18 cellular contexts compared by ENCODE assay signal in the genomic region with DNA sequence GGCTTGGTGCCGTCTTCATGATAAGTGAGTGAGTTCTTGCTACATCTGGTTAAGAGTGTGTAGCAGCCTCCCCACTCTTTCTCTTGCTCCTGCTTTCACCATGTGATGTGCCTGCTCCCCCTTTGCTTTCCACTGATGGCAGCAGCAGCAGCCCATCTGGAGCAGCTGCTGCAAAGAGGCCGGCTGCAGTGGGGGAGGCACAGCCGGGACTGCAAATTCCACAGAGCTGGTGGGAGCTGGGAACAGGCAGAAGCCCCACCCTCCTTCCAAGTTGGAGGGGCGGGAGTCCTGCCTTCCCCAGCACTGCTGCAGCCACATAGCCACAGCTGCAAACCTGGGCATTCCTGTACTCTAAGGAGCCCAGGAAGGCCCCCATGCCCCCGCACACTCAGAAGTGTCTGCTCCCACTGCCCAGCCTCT.
DNase-seq lines count a peak whose midpoint lies in the region; ATAC-seq and TF ChIP-seq lines count a peak whose summit lies in the region.
"Had no signal": no experiment of that assay in that cellular context is flagged by ENCODE, and none has a peak within 500 bp of the region (broad histone marks: within the 10 kb centered on the region; RNA-seq: fewer than 3 reads in every experiment).

No MANE protein-coding gene starts in this region.

- H3K27me3 Mint-ChIP-seq in effector memory CD8-positive, alpha-beta T cell: no peaks in the 10 kb centered on the region
- H3K27me3 Mint-ChIP-seq: dendritic cell treated with granulocyte-macrophage colony-stimulating factor and Interleukin-4, amounts not matched to agents 40 ng/mL and 50 ng/mL, for 4 days had no signal

- H3K27me3 ChIP-seq in right atrium auricular region: no peaks in the 10 kb centered on the region
- no peaks in the 10 kb centered on the region for H3K27me3 ChIP-seq in aorta (ENCODE audit: control insufficient read depth in 1 of 2, insufficient read depth in 2 of 2, low read length in 1 of 2)
- no peaks in the 10 kb centered on the region for H3K27me3 ChIP-seq in ascending aorta

- H3K9me3 Mint-ChIP-seq in effector memory CD8-positive, alpha-beta T cell: no peaks in the 10 kb centered on the region

- ATAC-seq in Right ventricle myocardium inferior (no peak), aorta (ENCODE audit: low FRiP score) (peak; percentile 4)
- ATAC-seq in effector memory CD8-positive, alpha-beta T cell (replicated peaks): no peak
- ATAC-seq: left lobe of liver had no signal

- H3K9me3 ChIP-seq in right atrium auricular region: peaks cover 0 to 9% of the 10 kb centered on the region in 2 donors
- no peaks in the 10 kb centered on the region for H3K9me3 ChIP-seq in aorta (ENCODE audit: control insufficient read depth, low read length)
- peaks cover 0 to 16% of the 10 kb centered on the region in 2 donors for H3K9me3 ChIP-seq in ascending aorta
- H3K9me3 ChIP-seq: prostate gland had no signal

- DNase-seq in Right ventricle myocardium inferior (ENCODE audit: missing footprints) (peak; percentile 41), right atrium auricular region (ENCODE audit: low spot score) (no peak), iPS-NIHi7 (ENCODE audit: extremely low spot score) (peak; percentile 24), aorta (peak in 1 of 2 donors; percentile 67), NCI-H187 treated with DMSO at 0.1 percent for 48 hours (lab: John Stamatoyannopoulos, UW) (no peak), ascending aorta (ENCODE audit: low spot score in 2 of 2) (no peak), kidney tubule cell (ENCODE audit: low spot score) (no peak)
- DNase-seq in effector memory CD8-positive, alpha-beta T cell: no peak
- DNase-seq: activated gamma-delta T cell, EL, erythroblast, HCEC 1CT, hypothalamus, NCI-H1436 treated with DMSO at 0.1 percent for 48 hours, T-helper 9 cell had no signal

- H3K4me3 Mint-ChIP-seq in effector memory CD8-positive, alpha-beta T cell: no peak overlapping the region
- H3K4me3 Mint-ChIP-seq: dendritic cell treated with granulocyte-macrophage colony-stimulating factor and Interleukin-4, amounts not matched to agents 40 ng/mL and 50 ng/mL, for 4 days had no signal

- H3K4me3 ChIP-seq in right atrium auricular region: no peak overlapping the region
- no peak overlapping the region for H3K4me3 ChIP-seq in aorta (ENCODE audit: low read length in 2 of 2)
- no peak overlapping the region for H3K4me3 ChIP-seq in ascending aorta
- H3K4me3 ChIP-seq: prostate gland had no signal

- H3K4me1 ChIP-seq in right atrium auricular region (peaks cover 0 to 28% of the 10 kb centered on the region in 2 donors), aorta (ENCODE audit: control insufficient read depth in 1 of 2, insufficient read depth in 2 of 2, low read length in 2 of 2) (no peaks in the 10 kb centered on the region), ascending aorta (peaks cover 0 to 10% of the 10 kb centered on the region in 2 donors)
- H3K4me1 ChIP-seq: prostate gland had no signal

- H3K27ac Mint-ChIP-seq in effector memory CD8-positive, alpha-beta T cell: peak overlapping the region; percentile 41 to 86
- H3K27ac Mint-ChIP-seq: dendritic cell treated with granulocyte-macrophage colony-stimulating factor and Interleukin-4, amounts not matched to agents 40 ng/mL and 50 ng/mL, for 4 days had no signal

- intact Hi-C loops in Right ventricle myocardium inferior (cut with DNase I): loop anchor here (10.0 kb wide), 1 partner anchor 308 kb away; no protein-coding TSS in a partner anchor
- intact Hi-C loops in aorta (cut with DNase I): loop anchor here in 1 of 2 donors (5.0 kb wide), 1 partner anchor 491 kb away; no protein-coding TSS in a partner anchor
- intact Hi-C loops in ascending aorta (cut with DNase I): loop anchor here (10.0 kb wide), 1 partner anchor 488 kb away; no protein-coding TSS in a partner anchor

- H3K27ac ChIP-seq in right atrium auricular region (no peak overlapping the region), aorta (ENCODE audit: low read depth in 1 of 2, low read length in 2 of 2) (no peak overlapping the region), ascending aorta (peak overlapping the region in 1 of 2 donors; percentile 43)
- H3K27ac ChIP-seq: prostate gland had no signal

- H3K36me3 ChIP-seq in right atrium auricular region (no peaks in the 10 kb centered on the region), aorta (ENCODE audit: control insufficient read depth in 1 of 2, insufficient read depth in 2 of 2, low read length in 1 of 2) (no peaks in the 10 kb centered on the region), ascending aorta (no peaks in the 10 kb centered on the region)
- H3K36me3 ChIP-seq: prostate gland had no signal

- WGBS in aorta, 2 donors: 52 to 58% methylated on average over 5 of the region's 5 CpGs

- H3K4me1 Mint-ChIP-seq in effector memory CD8-positive, alpha-beta T cell (ENCODE audit: low read depth in 2 of 2): peaks cover 28 to 46% of the 10 kb centered on the region in 2 donors

- TF ChIP-seq CTCF in right atrium auricular region (IDR thresholded peaks at IDR 0.05) (no peak), ascending aorta (IDR thresholded peaks at IDR 0.05) (no peak)

- H3K36me3 Mint-ChIP-seq in effector memory CD8-positive, alpha-beta T cell (ENCODE audit: insufficient read depth): no peaks in the 10 kb centered on the region

Comparison
In these comparisons a context has a peak if more than half of its experiments do, and no peak if none do; other contexts are left out.
1. DNase-seq: peak in Right ventricle myocardium inferior (single experiment) and iPS-NIHi7 (single experiment); none in right atrium auricular region (single experiment), effector memory CD8-positive, alpha-beta T cell (0 of 3), NCI-H187 treated with DMSO at 0.1 percent for 48 hours (single experiment), ascending aorta (0 of 2) and kidney tubule cell (single experiment).